ENCODE assay signal across 9 cellular contexts in genomic region chr7:74394601-74395000, GRCh38. TPM values are rescaled to one million over a fixed set of nuclear protein-coding genes. Genes with fewer than 3 reads are reported as not detected.
DNase-seq lines count a peak whose midpoint lies in the region; ATAC-seq and TF ChIP-seq lines count a peak whose summit lies in the region.
"Not testable (repeated sequence)": the region's sequence is repeated elsewhere in the genome, so short reads cannot be mapped to it uniquely, and the experiment has no call there.
"Had no signal": no experiment of that assay in that cellular context is flagged by ENCODE, and none has a peak within 500 bp of the region (broad histone marks: within the 10 kb centered on the region; RNA-seq: fewer than 3 reads in every experiment).

No MANE protein-coding gene starts in this region.

- not testable (repeated sequence) for H3K4me3 ChIP-seq in Panc1 (ENCODE audit: low read depth in 2 of 2, low read length in 2 of 2); astrocyte of the cerebellum (ENCODE audit: low read depth, low read length); esophagus muscularis mucosa; neural progenitor cell; upper lobe of right lung

- H3K4me3 Mint-ChIP-seq in neural progenitor cell: not testable (repeated sequence)

- CTCF ChIA-PET in Panc1 (lab: Charles Lee): interaction anchor here (2.5 kb wide), 1 partner anchor 189 kb away, joined by 14 read pairs; no protein-coding TSS in a partner anchor

- in situ Hi-C loops in Panc1 (cut with HindIII; ENCODE audit: low pct_unique_long_range_greater_than_20kb, low sequenced_read_pairs): not testable (repeated sequence)
- in situ Hi-C loops in astrocyte of the cerebellum (cut with HindIII; ENCODE audit: low sequenced_read_pairs): loop anchor here (25.0 kb wide), 1 partner anchor 532 kb away; the partner anchor contains the start of gene TMEM270

- H3K27ac ChIP-seq in Panc1 (ENCODE audit: low read length); neural progenitor cell; upper lobe of right lung: not testable (repeated sequence)
- H3K27ac ChIP-seq in esophagus muscularis mucosa (replicated peaks in 1 of 4): peak overlapping the region; percentile 44 to 70 (median 56)

- peak overlapping the region; percentile 23 for H3K9ac ChIP-seq in neural progenitor cell

- TF ChIP-seq CTCF in Panc1 (IDR thresholded peaks at IDR 0.05): not testable (repeated sequence)
- TF ChIP-seq CTCF in astrocyte of the cerebellum (IDR thresholded peaks at IDR 0.05; ENCODE audit: low read depth, low read length, missing control alignments) (peak; percentile 34), esophagus muscularis mucosa (IDR thresholded peaks at IDR 0.05) (peak; percentile 30 to 55 (median 34)), neural progenitor cell (IDR thresholded peaks at IDR 0.05) (peak; percentile 41), upper lobe of right lung (IDR thresholded peaks at IDR 0.05) (peak; percentile 18)

- ATAC-seq in Panc1 (peak; percentile 49), upper lobe of right lung (peak; percentile 66)

- not testable (repeated sequence) for TF ChIP-seq POLR2A in esophagus muscularis mucosa (IDR thresholded peaks at IDR 0.05; ENCODE audit: low read depth)

- BruUV-seq in Panc1 (replicated peaks; lab: Mats Ljungman, UMichigan): not testable (repeated sequence)

- not testable (repeated sequence) for H3K4me2 ChIP-seq in neural progenitor cell

- POLR2A ChIA-PET in Panc1 (lab: Charles Lee): not testable (repeated sequence)

- H3K27me3 Mint-ChIP-seq in neural progenitor cell (ENCODE audit: insufficient read depth, low read depth): not testable (repeated sequence)

- H3K9me3 ChIP-seq in Panc1 (ENCODE audit: control insufficient read depth, insufficient read depth, low read depth, low read length); esophagus muscularis mucosa; neural progenitor cell (ENCODE audit: low read depth); upper lobe of right lung: not testable (repeated sequence)

- H3K9me3 Mint-ChIP-seq in neural progenitor cell: not testable (repeated sequence)

- H3K36me3 Mint-ChIP-seq in neural progenitor cell: peaks cover 16% of the 10 kb centered on the region

- intact Hi-C loops in Panc1 (cut with micrococcal nuclease; ENCODE audit: unreplicated experiment); esophagus muscularis mucosa (cut with DNase I); upper lobe of right lung (cut with DNase I): not testable (repeated sequence)

- DNase-seq in DMS53 (lab: John Stamatoyannopoulos, UW): peak; percentile 62
- DNase-seq in HT1080 (ENCODE audit: low read depth): peak; percentile 32
- DNase-seq in Panc1 (ENCODE audit: low read depth, low spot score); astrocyte of the cerebellum (ENCODE audit: low read depth); esophagus muscularis mucosa (ENCODE audit: extremely low spot score); neural progenitor cell (ENCODE audit: low spot score); upper lobe of right lung: not testable (repeated sequence)
- peak; percentile 72 for DNase-seq in islet precursor cell

- 48% methylated on average over 3 of the region's 3 CpGs for WGBS in esophagus muscularis mucosa

- H3K4me1 Mint-ChIP-seq in neural progenitor cell: not testable (repeated sequence)

- H3K4me1 ChIP-seq in Panc1 (ENCODE audit: control insufficient read depth, insufficient read depth, low read length); neural progenitor cell; upper lobe of right lung: not testable (repeated sequence)
- H3K4me1 ChIP-seq in esophagus muscularis mucosa: peaks cover 15 to 22% (median 18%) of the 10 kb centered on the region in 4 donors

- not testable (repeated sequence) for H3K27ac Mint-ChIP-seq in neural progenitor cell

- not testable (repeated sequence) for H3K79me2 ChIP-seq in neural progenitor cell (ENCODE audit: low read depth)

- not testable (repeated sequence) for H3K27me3 ChIP-seq in Panc1 (ENCODE audit: control insufficient read depth, insufficient read depth, low read length); esophagus muscularis mucosa; neural progenitor cell; upper lobe of right lung

- not testable (repeated sequence) for H3K36me3 ChIP-seq in Panc1 (ENCODE audit: control insufficient read depth, insufficient read depth, low read length); neural progenitor cell
- H3K36me3 ChIP-seq in esophagus muscularis mucosa: peaks cover 0 to 60% (median 29%) of the 10 kb centered on the region in 4 donors
- H3K36me3 ChIP-seq in upper lobe of right lung: peaks cover 13% of the 10 kb centered on the region

- TF ChIP-seq EP300 in esophagus muscularis mucosa (IDR thresholded peaks at IDR 0.05): not testable (repeated sequence)

- H4K20me1 ChIP-seq in neural progenitor cell (ENCODE audit: low read depth): not testable (repeated sequence)

- H3F3A ChIP-seq in neural progenitor cell (ENCODE audit: low read depth): not testable (repeated sequence)

- not testable (repeated sequence) for H2AFZ ChIP-seq in neural progenitor cell (replicated peaks)

RNA-seq across cellular contexts. Expression of gene GTF2IRD1, which starts 59.1 kb away (rescaled TPM):
- 10.5 and 14.0 TPM in 2 replicates for total RNA-seq in HT1080 (2014; rRNA removed; shearing (Covaris generic))
- 18.5 and 20.8 TPM in 2 replicates for polyA plus RNA-seq in HT1080 (2015; cell fraction: cytosol; rRNA removed)
- 24.7 and 28.4 TPM in 2 replicates for polyA plus RNA-seq in HT1080 (2015; cell fraction: nucleus; rRNA removed)
- total RNA-seq in Panc1 (2021; ENCODE audit: unreplicated experiment) (54.0 TPM), esophagus muscularis mucosa (10 to 100 TPM; 20.8 to 24.0 (median 22.0) TPM), neural progenitor cell (ENCODE audit: low replicate concordance) (25.6 and 48.5 TPM in 2 replicates), upper lobe of right lung (30.5 TPM)
- polyA plus RNA-seq in Panc1 (2012; ENCODE audit: insufficient read length): 49.5 TPM
- polyA plus RNA-seq: immature natural killer cell had no signal
